Comparison of ENCODE assay signal across 1 cellular context in genomic region chr9:127450170-127450830, GRCh38.
A peak's percentile ranks its signal among the peaks of the same experiment; 100 is the strongest.
TF ChIP-seq lines count a peak whose summit lies in the region.

No MANE protein-coding gene starts in this region.

TF ChIP-seq in WTC11, 78 proteins besides CTCF, POLR2A, EP300 and RAD21 (continued from another document and continues in another):
- TF ChIP-seq PRDM15 (CRISPR knock-in tag; IDR thresholded peaks at IDR 0.05) (no peak), ESRRA (CRISPR knock-in tag; IDR thresholded peaks at IDR 0.05; ENCODE audit: borderline replicate concordance) (no peak), GABPB1 (CRISPR knock-in tag; IDR thresholded peaks at IDR 0.05) (no peak), FOXK1 (CRISPR knock-in tag; IDR thresholded peaks at IDR 0.05) (no peak), NR1H2 (CRISPR knock-in tag; IDR thresholded peaks at IDR 0.05) (no peak), MAX (CRISPR knock-in tag; IDR thresholded peaks at IDR 0.05) (no peak), IRF1 (CRISPR knock-in tag; IDR thresholded peaks at IDR 0.05) (no peak), ERG (CRISPR knock-in tag; IDR thresholded peaks at IDR 0.05) (0 out of 2 replicates have a peak, but pooled peaks have one; percentile 5), ZNF416 (CRISPR knock-in tag; IDR thresholded peaks at IDR 0.05) (peak; percentile 12; the same call in 1 of the 2 replicates), CREB1 (CRISPR knock-in tag; IDR thresholded peaks at IDR 0.05) (no peak), OVOL2 (CRISPR knock-in tag; IDR thresholded peaks at IDR 0.05; ENCODE audit: borderline replicate concordance) (no peak), ZNF532 (CRISPR knock-in tag; IDR thresholded peaks at IDR 0.05; ENCODE audit: borderline replicate concordance) (no peak), ELF4 (CRISPR knock-in tag; IDR thresholded peaks at IDR 0.05; ENCODE audit: low read depth) (0 out of 2 replicates have a peak, but pooled peaks have one; percentile 3), KAT7 (CRISPR knock-in tag; IDR thresholded peaks at IDR 0.05; ENCODE audit: borderline replicate concordance) (no peak), IRF2 (CRISPR knock-in tag; IDR thresholded peaks at IDR 0.05; ENCODE audit: borderline replicate concordance, low read depth) (no peak), TP53 (CRISPR knock-in tag; IDR thresholded peaks at IDR 0.05) (no peak), GRHL2 (CRISPR knock-in tag; IDR thresholded peaks at IDR 0.05; ENCODE audit: insufficient replicate concordance, severe bottlenecking) (no peak), ZSCAN18 (CRISPR knock-in tag; IDR thresholded peaks at IDR 0.05) (no peak), ZNF671 (CRISPR knock-in tag; IDR thresholded peaks at IDR 0.05) (peak; percentile 73), NR2C2 (CRISPR knock-in tag; IDR thresholded peaks at IDR 0.05) (no peak), FOXP4 (CRISPR knock-in tag; IDR thresholded peaks at IDR 0.05) (no peak), MYBL2 (CRISPR knock-in tag; IDR thresholded peaks at IDR 0.05) (no peak), SP1 (CRISPR knock-in tag; conservative IDR thresholded peaks at IDR 0.05) (no peak), ZNF232 (CRISPR knock-in tag; IDR thresholded peaks at IDR 0.05) (no peak), ARID4B (CRISPR knock-in tag; IDR thresholded peaks at IDR 0.05; ENCODE audit: borderline replicate concordance) (no peak), ATF1 (CRISPR knock-in tag; IDR thresholded peaks at IDR 0.05) (no peak), CBFB (CRISPR knock-in tag; IDR thresholded peaks at IDR 0.05; ENCODE audit: low read depth) (no peak), USF2 (CRISPR knock-in tag; IDR thresholded peaks at IDR 0.05) (no peak), MLX (CRISPR knock-in tag; IDR thresholded peaks at IDR 0.05) (no peak), NR3C1 (CRISPR knock-in tag; conservative IDR thresholded peaks at IDR 0.05; ENCODE audit: low read depth) (no peak), E2F4 (CRISPR knock-in tag; IDR thresholded peaks at IDR 0.05; ENCODE audit: borderline replicate concordance, low read depth) (no peak), USF1 (CRISPR knock-in tag; IDR thresholded peaks at IDR 0.05) (0 out of 2 replicates have a peak, but pooled peaks have one; percentile 7), ZBTB21 (CRISPR knock-in tag; IDR thresholded peaks at IDR 0.05; ENCODE audit: borderline replicate concordance) (no peak)
